In genomic region chr1:173430707-173431662, GRCh38 we compare ENCODE assay signal across 8 cellular contexts. TPM values are rescaled to one million over a fixed set of nuclear protein-coding genes. Genes with fewer than 3 reads are reported as not detected.
A peak's percentile ranks its signal among the peaks of the same experiment; 100 is the strongest.
DNase-seq lines count a peak whose midpoint lies in the region; FAIRE-seq and TF ChIP-seq lines count a peak whose summit lies in the region.

No MANE protein-coding gene starts in this region.

- in situ Hi-C loops in KBM-7 (cut with MboI; ENCODE audit: low pct_unique_long_range_greater_than_20kb, low sequenced_read_pairs): no loop called here

- H3K27ac ChIP-seq in OCI-LY3 (ENCODE audit: low read length) (no peak overlapping the region), esophagus squamous epithelium (peak overlapping the region in 3 of 4 donors; percentile 86 to 93 (median 91))

- H3K36me3 ChIP-seq in OCI-LY3 (replicated peaks; ENCODE audit: low read depth, low read length) (no peaks in the 10 kb centered on the region), esophagus squamous epithelium (no peaks in the 10 kb centered on the region)

- TF ChIP-seq POLR2A in esophagus squamous epithelium (IDR thresholded peaks at IDR 0.05): no peak

- no peaks in the 10 kb centered on the region for H3K9me3 ChIP-seq in OCI-LY3 (ENCODE audit: insufficient read depth, low read length)
- no peaks in the 10 kb centered on the region for H3K9me3 ChIP-seq in esophagus squamous epithelium

- no peak overlapping the region for H3K9ac ChIP-seq in OCI-LY3 (ENCODE audit: low read length)

- H3K4me1 ChIP-seq in OCI-LY3 (ENCODE audit: low read length) (peaks cover 20% of the 10 kb centered on the region), esophagus squamous epithelium (peaks cover 9 to 28% (median 16%) of the 10 kb centered on the region in 3 donors)

- TF ChIP-seq CTCF in OCI-LY3 (IDR thresholded peaks at IDR 0.05; ENCODE audit: low read depth, low read length) (peak; percentile 99), esophagus squamous epithelium (IDR thresholded peaks at IDR 0.05) (peak; percentile 77 to 95 (median 84))

- DNase-seq in AG08396 (ENCODE audit: low spot score): peak; percentile 56
- no peak for DNase-seq in GM19239 (ENCODE audit: insufficient read length, low spot score)
- DNase-seq in KBM-7: peak; percentile 90
- DNase-seq in activated CD8-positive, alpha-beta memory T cell treated with anti-CD3 and anti-CD28 coated beads, Interleukin-2, amount 50 U/mL, for 48 hours: peak; percentile 97
- DNase-seq in esophagus squamous epithelium (lab: John Stamatoyannopoulos, UW): peak; percentile 42
- peak; percentile 97 for DNase-seq in myocyte (ENCODE audit: low read depth)
- DNase-seq in stimulated activated CD8-positive, alpha-beta memory T cell treated with anti-CD3 and anti-CD28 coated beads, Interleukin-4, amount 100 ng/mL, for 48 hours: peak; percentile 97

- H3K4me3 ChIP-seq in OCI-LY3 (ENCODE audit: low read length) (no peak overlapping the region), esophagus squamous epithelium (no peak overlapping the region)

- intact Hi-C loops in esophagus squamous epithelium (cut with DNase I): loop anchor here (10.0 kb wide), 1 partner anchor 54 kb away; no protein-coding TSS in a partner anchor

- peak; percentile 86 for FAIRE-seq in GM19239 (lab: Jason Lieb, UNC)

- H3K27me3 ChIP-seq in OCI-LY3 (ENCODE audit: low read depth, low read length): no peaks in the 10 kb centered on the region
- H3K27me3 ChIP-seq in esophagus squamous epithelium: no peaks in the 10 kb centered on the region

- 5 to 7% methylated on average over 6 of the region's 6 CpGs for WGBS in esophagus squamous epithelium, 2 donors

- no peaks in the 10 kb centered on the region for H4K20me1 ChIP-seq in OCI-LY3 (ENCODE audit: insufficient read depth, low read length)

- no peak overlapping the region for H3K4me2 ChIP-seq in OCI-LY3 (ENCODE audit: low read length)

- no peak overlapping the region for H2AFZ ChIP-seq in OCI-LY3 (ENCODE audit: low read depth, low read length)

- no peaks in the 10 kb centered on the region for H3K79me2 ChIP-seq in OCI-LY3 (ENCODE audit: low read length)

RNA-seq across cellular contexts. Expression of gene PRDX6, which starts 46.1 kb away (rescaled TPM):
- total RNA-seq in esophagus squamous epithelium (100 to 1,000 TPM; 141 to 247 (median 175) TPM), myocyte (409 and 601 TPM in 2 replicates)
- 380 TPM for polyA plus RNA-seq in myocyte (2012)
